In genomic region chr11:65981972-65982823, GRCh38 we compare ENCODE assay signal across 21 cellular contexts. TPM values are rescaled to one million over a fixed set of nuclear protein-coding genes. Genes with fewer than 3 reads are reported as not detected.
DNase-seq lines count a peak whose midpoint lies in the region; ATAC-seq and TF ChIP-seq lines count a peak whose summit lies in the region.
"Had no signal": no experiment of that assay in that cellular context is flagged by ENCODE, and none has a peak within 500 bp of the region (broad histone marks: within the 10 kb centered on the region; RNA-seq: fewer than 3 reads in every experiment).

No MANE protein-coding gene starts in this region.

- CTCF ChIA-PET in Panc1 (lab: Charles Lee): interaction anchor here (1.8 kb wide), 1 partner anchor 93 kb away, joined by 10 read pairs; the partner anchor contains the start of gene FIBP
- CTCF ChIA-PET in CD8-positive, alpha-beta T cell (lab: Charles Lee): interaction anchor here (18.9 kb wide), 1 partner anchor 96 kb away, joined by 253 read pairs; the partner anchor contains the start of genes CCDC85B, CTSW and FIBP

- H3K4me1 Mint-ChIP-seq in CD8-positive, alpha-beta T cell (ENCODE audit: low read depth): no peaks in the 10 kb centered on the region

- peaks cover 5% of the 10 kb centered on the region; the same call in 1 of the 2 replicates for H4K20me1 ChIP-seq in DND-41 (ENCODE audit: insufficient read depth, low read length)

- no peak overlapping the region for H3K4me2 ChIP-seq in DND-41 (ENCODE audit: insufficient read depth, low read length)

- H3K4me3 ChIP-seq in DND-41 (ENCODE audit: low read depth in 1 of 2, low read length in 2 of 2): no peak overlapping the region
- H3K4me3 ChIP-seq in Panc1 (ENCODE audit: low read depth in 2 of 2, low read length in 2 of 2): no peak overlapping the region
- H3K4me3 ChIP-seq in psoas muscle: no peak overlapping the region
- no peak overlapping the region for H3K4me3 ChIP-seq in CD8-positive, alpha-beta T cell (ENCODE audit: low read depth, low read length)
- H3K4me3 ChIP-seq: Peyer's patch had no signal

- H3K79me2 ChIP-seq in DND-41 (ENCODE audit: insufficient read depth, low read length): no peaks in the 10 kb centered on the region

- H3K4me1 ChIP-seq in DND-41 (ENCODE audit: insufficient read depth, low read length): no peaks in the 10 kb centered on the region
- H3K4me1 ChIP-seq in Panc1 (ENCODE audit: control insufficient read depth, insufficient read depth, low read length): no peaks in the 10 kb centered on the region
- no peaks in the 10 kb centered on the region for H3K4me1 ChIP-seq in psoas muscle
- H3K4me1 ChIP-seq in CD8-positive, alpha-beta T cell (ENCODE audit: insufficient read depth, low read length): no peaks in the 10 kb centered on the region
- H3K4me1 ChIP-seq: Peyer's patch had no signal

- H3K27me3 Mint-ChIP-seq in CD8-positive, alpha-beta T cell (ENCODE audit: low read depth): no peaks in the 10 kb centered on the region
- H3K27me3 Mint-ChIP-seq: IgD-negative memory B cell had no signal

- no TSS peak for BruUV-seq in Panc1 (replicated peaks; lab: Mats Ljungman, UMichigan)

- TF ChIP-seq CTCF in DND-41 (IDR thresholded peaks at IDR 0.05; ENCODE audit: borderline replicate concordance, extremely low read depth, low read length, poor library complexity, severe bottlenecking) (no peak), Panc1 (IDR thresholded peaks at IDR 0.05) (no peak), psoas muscle (IDR thresholded peaks at IDR 0.05) (no peak)
- no peak for TF ChIP-seq CTCF in CD8-positive, alpha-beta T cell (IDR thresholded peaks at IDR 0.05)

- ATAC-seq in DND-41 (ENCODE audit: insufficient read depth, low read depth) (0 out of 3 replicates have a peak, but pooled peaks have one; percentile 6), Panc1 (peak; percentile 24), left colon (peak; percentile 14), psoas muscle (peak in 3 of 4 donors; percentile 4 to 19 (median 6)), GM21786 (IDR thresholded peaks at IDR 0.05; ENCODE audit: unreplicated experiment) (no peak)
- no peak for ATAC-seq in CD8-positive, alpha-beta T cell

- no peak overlapping the region for H3K4me3 Mint-ChIP-seq in CD8-positive, alpha-beta T cell
- H3K4me3 Mint-ChIP-seq: IgD-negative memory B cell had no signal

- WGBS in psoas muscle, 3 donors: 64 to 68% (median 65%) methylated on average over 15 to 16 of the region's 16 CpGs

- H2AFZ ChIP-seq in DND-41 (ENCODE audit: low read depth, low read length): no peak overlapping the region

- no peak overlapping the region for H3K27ac ChIP-seq in DND-41 (ENCODE audit: low read length)
- H3K27ac ChIP-seq in Panc1 (ENCODE audit: low read length): no peak overlapping the region
- no peak overlapping the region for H3K27ac ChIP-seq in psoas muscle
- no peak overlapping the region for H3K27ac ChIP-seq in CD8-positive, alpha-beta T cell (ENCODE audit: low read depth, low read length)

- H3K9ac ChIP-seq in DND-41 (ENCODE audit: low read depth, low read length): no peak overlapping the region

- H3K27me3 ChIP-seq in DND-41 (ENCODE audit: insufficient read depth, low read length, poor library complexity) (no peaks in the 10 kb centered on the region), Panc1 (ENCODE audit: control insufficient read depth, insufficient read depth, low read length) (no peaks in the 10 kb centered on the region), psoas muscle (ENCODE audit: insufficient read depth in 3 of 3, low read length in 2 of 3) (no peaks in the 10 kb centered on the region)
- no peaks in the 10 kb centered on the region for H3K27me3 ChIP-seq in CD8-positive, alpha-beta T cell (ENCODE audit: insufficient read depth, low read length)
- H3K27me3 ChIP-seq: Peyer's patch had no signal

- H3K9me3 Mint-ChIP-seq in CD8-positive, alpha-beta T cell: no peaks in the 10 kb centered on the region
- H3K9me3 Mint-ChIP-seq: IgD-negative memory B cell had no signal

- H3K9me3 ChIP-seq in DND-41 (ENCODE audit: insufficient read depth, low read length, severe bottlenecking): no peaks in the 10 kb centered on the region
- H3K9me3 ChIP-seq in Panc1 (ENCODE audit: control insufficient read depth, insufficient read depth, low read depth, low read length): no peaks in the 10 kb centered on the region
- no peaks in the 10 kb centered on the region for H3K9me3 ChIP-seq in psoas muscle
- H3K9me3 ChIP-seq in CD8-positive, alpha-beta T cell (ENCODE audit: low read length): no peaks in the 10 kb centered on the region
- H3K9me3 ChIP-seq: Peyer's patch had no signal

- intact Hi-C loops in Panc1 (cut with micrococcal nuclease; ENCODE audit: unreplicated experiment): no loop called here
- intact Hi-C loops in left colon (cut with DNase I, micrococcal nuclease): loop anchor here in 1 of 2 donors (10.0 kb wide), 1 partner anchor 97 kb away; the partner anchor contains the start of gene FIBP
- intact Hi-C loops in psoas muscle (cut with DNase I): no loop called here
- intact Hi-C loops in CD8-positive, alpha-beta T cell (cut with DNase I, micrococcal nuclease): no loop called here

- no peak overlapping the region for H3K27ac Mint-ChIP-seq in CD8-positive, alpha-beta T cell

- peaks cover 26% of the 10 kb centered on the region for H3K36me3 Mint-ChIP-seq in CD8-positive, alpha-beta T cell
- H3K36me3 Mint-ChIP-seq: IgD-negative memory B cell had no signal

- DNase-seq in DND-41: no peak
- DNase-seq in Panc1 (ENCODE audit: low read depth, low spot score): no peak
- no peak for DNase-seq in left colon
- DNase-seq in psoas muscle: no peak
- DNase-seq in CD8-positive, alpha-beta T cell: no peak
- DNase-seq in medulla oblongata (ENCODE audit: extremely low spot score): no peak
- DNase-seq in OCI-M1 (lab: John Stamatoyannopoulos, UW): no peak
- DNase-seq: C1 segment of cervical spinal cord, HCEC 1CT, Kasumi-1, MM.1S, NCI-H1092 treated with DMSO at 0.1 percent for 48 hours, NCI-H187, NCI-H446, NCI-H82, Peyer's patch, SHP77 had no signal

- in situ Hi-C loops in Panc1 (cut with HindIII; ENCODE audit: low pct_unique_long_range_greater_than_20kb, low sequenced_read_pairs): no loop called here

- H3K36me3 ChIP-seq in DND-41 (ENCODE audit: insufficient read depth, low read length): peaks cover 23% of the 10 kb centered on the region
- peaks cover 2% of the 10 kb centered on the region; the same call in 1 of the 2 replicates for H3K36me3 ChIP-seq in Panc1 (ENCODE audit: control insufficient read depth, insufficient read depth, low read length)
- peaks cover 8 to 31% of the 10 kb centered on the region in 2 donors for H3K36me3 ChIP-seq in psoas muscle (ENCODE audit: insufficient read depth in 1 of 2, low read depth in 1 of 2)
- peaks cover 4% of the 10 kb centered on the region for H3K36me3 ChIP-seq in CD8-positive, alpha-beta T cell (ENCODE audit: insufficient read depth, low read length)

- POLR2A ChIA-PET in Panc1 (lab: Charles Lee): no interaction called here
- POLR2A ChIA-PET in CD8-positive, alpha-beta T cell (lab: Charles Lee): interaction anchor here (0.6 kb wide), 1 partner anchor 610 kb away, joined by 3 read pairs; no protein-coding TSS in a partner anchor

RNA-seq across cellular contexts. Expression of gene EIF1AD, which starts 19.8 kb away (rescaled TPM):
- 64.6 TPM for total RNA-seq in Panc1 (2021; ENCODE audit: unreplicated experiment)
- 33.7 TPM for polyA plus RNA-seq in Panc1 (2012; ENCODE audit: insufficient read length)
- 10 to 100 TPM; 21.6 to 31.3 TPM for total RNA-seq in left colon
- total RNA-seq in psoas muscle: 10 to 100 TPM; 24.8 to 44.5 (median 31.6) TPM
- polyA plus RNA-seq in psoas muscle: 10 to 100 TPM; 29.4 to 63.1 (median 54.2) TPM
- total RNA-seq in CD8-positive, alpha-beta T cell: 100 to 1,000 TPM; 119 to 126 TPM

RNA-seq across cellular contexts. Expression of gene BANF1, which starts 20.1 kb away (rescaled TPM):
- 494 TPM for total RNA-seq in Panc1 (2021; ENCODE audit: unreplicated experiment)
- polyA plus RNA-seq in Panc1 (2012; ENCODE audit: insufficient read length): 447 TPM
- total RNA-seq in left colon: 100 to 1,000 TPM; 103 to 111 TPM
- total RNA-seq in psoas muscle: 100 to 1,000 TPM; 298 to 384 (median 336) TPM
- polyA plus RNA-seq in psoas muscle: 100 to 1,000 TPM; 251 to 355 (median 314) TPM
- total RNA-seq in CD8-positive, alpha-beta T cell: 10 to 100 TPM; 31.6 to 34.0 TPM

RNA-seq across cellular contexts. Expression of gene SART1, which starts 20.7 kb away (rescaled TPM):
- total RNA-seq in Panc1 (2021; ENCODE audit: unreplicated experiment) (76.4 TPM), left colon (10 to 100 TPM; 41.1 to 46.4 TPM), psoas muscle (10 to 100 TPM; 36.3 to 55.4 (median 49.3) TPM)
- polyA plus RNA-seq in Panc1 (2012; ENCODE audit: insufficient read length): 157 TPM
- polyA plus RNA-seq in psoas muscle: 10 to 100 TPM; 40.3 to 58.7 (median 44.7) TPM
- total RNA-seq in CD8-positive, alpha-beta T cell: 100 to 1,000 TPM; 102 to 123 TPM

RNA-seq across cellular contexts. Expression of gene CST6, which starts 29.6 kb away (rescaled TPM):
- total RNA-seq in Panc1 (2021; ENCODE audit: unreplicated experiment) (0.23 TPM), left colon (not detected), psoas muscle (under 1 TPM in 3 of 4 donors, not detected in 1; 0.40 to 0.93 (median 0.47) TPM)
- not detected for polyA plus RNA-seq in Panc1 (2012; ENCODE audit: insufficient read length)
- 10 to 100 TPM in 1 of 3 donors, under 1 TPM in 1, not detected in 1; 0.13 to 18.7 TPM for polyA plus RNA-seq in psoas muscle
- total RNA-seq in CD8-positive, alpha-beta T cell: not detected
- total RNA-seq: Peyer's patch had no signal
- polyA plus RNA-seq: IgD-negative memory B cell had no signal

RNA-seq across cellular contexts. Expression of gene TSGA10IP, which starts 36.9 kb away (rescaled TPM):
- not detected for total RNA-seq in Panc1 (2021; ENCODE audit: unreplicated experiment)
- polyA plus RNA-seq in Panc1 (2012; ENCODE audit: insufficient read length): not detected
- total RNA-seq in left colon: not detected
- total RNA-seq in psoas muscle: not detected
- polyA plus RNA-seq in psoas muscle: not detected
- not detected for total RNA-seq in CD8-positive, alpha-beta T cell
- total RNA-seq: A673, HT-29, Peyer's patch had no signal
- polyA plus RNA-seq: IgD-negative memory B cell had no signal

Comparison
In these comparisons a context has a peak if more than half of its experiments do, and no peak if none do; other contexts are left out.
1. ATAC-seq: peak in DND-41 (single experiment), Panc1 (single experiment), left colon (single experiment) and psoas muscle (3 of 4); none in CD8-positive, alpha-beta T cell (single experiment) and GM21786 (single experiment).